8 cellular contexts compared by ENCODE assay signal in the genomic region with DNA sequence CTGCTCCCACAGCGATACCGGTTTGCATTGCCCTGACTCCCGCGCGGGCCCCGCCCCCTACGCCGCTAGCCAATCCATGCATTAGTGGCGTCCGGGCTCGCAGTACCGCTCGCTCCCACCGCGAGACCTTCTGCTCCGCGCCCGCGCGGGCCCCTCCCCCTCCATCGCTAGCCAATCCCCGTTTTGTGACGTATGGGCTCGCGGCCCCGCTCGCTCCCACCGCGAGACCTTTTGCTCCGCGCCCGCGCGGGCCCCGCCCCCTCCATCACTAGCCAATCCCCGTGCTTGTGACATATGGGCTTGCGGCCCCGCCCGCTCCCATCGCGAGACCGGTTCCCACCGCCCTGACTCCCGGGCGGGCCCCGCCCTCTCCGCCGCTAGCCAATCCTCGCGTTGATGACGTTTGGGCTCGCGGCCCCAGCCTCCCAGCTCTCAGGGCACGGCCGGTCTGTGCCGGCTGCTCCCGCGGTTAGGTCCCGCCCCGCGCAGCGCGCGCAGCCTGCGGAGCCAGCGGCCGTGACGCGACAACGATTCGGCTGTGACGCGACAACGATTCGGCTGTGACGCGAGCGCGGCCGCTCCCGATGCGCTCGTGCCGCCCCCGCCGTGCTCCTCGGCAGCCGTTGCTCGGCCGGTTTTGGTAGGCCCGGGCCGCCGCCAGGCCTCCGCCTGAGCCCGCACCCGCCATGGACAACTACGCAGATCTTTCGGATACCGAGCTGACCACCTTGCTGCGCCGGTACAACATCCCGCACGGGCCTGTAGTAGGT. TPM values are rescaled to one million over a fixed set of nuclear protein-coding genes. Genes with fewer than 3 reads are reported as not detected.
DNase-seq lines count a peak whose midpoint lies in the region; ATAC-seq lines count a peak whose summit lies in the region.

EMD (plus strand) TSS at position 497 of the 770 bp plus-strand sequence; CDS start at position 687, 190 bp downstream.

- intact Hi-C loops in CD4-positive, alpha-beta memory T cell (cut with micrococcal nuclease): loop anchor here (1.0 to 10.0 kb wide), 3 partner anchors 8 to 404 kb away; partner anchors contain the start of genes HCFC1, MECP2 and TMEM187

- CTCF ChIA-PET in CD4-positive, alpha-beta memory T cell (lab: Charles Lee; ENCODE audit: partially characterized antibody): interaction anchor here (2.5 kb wide), 1 partner anchor 9 kb away, joined by 5 read pairs; no protein-coding TSS in a partner anchor
- CTCF ChIA-PET in activated CD8-positive, alpha-beta memory T cell treated with anti-CD3 and anti-CD28 coated beads for 36 hours (lab: Charles Lee): no interaction called here

- POLR2A ChIA-PET in CD4-positive, alpha-beta memory T cell (lab: Charles Lee; ENCODE audit: partially characterized antibody): interaction anchor here (0.7 to 3.7 kb wide), 13 partner anchors 8 to 407 kb away, joined by 3 to 36 read pairs (median 4); partner anchors contain the start of genes G6PD, HCFC1 and RPL10
- POLR2A ChIA-PET in activated CD8-positive, alpha-beta memory T cell treated with anti-CD3 and anti-CD28 coated beads for 36 hours (lab: Charles Lee): no interaction called here

- H3K9me3 ChIP-seq in CD4-positive, alpha-beta memory T cell (ENCODE audit: control insufficient read depth in 1 of 2, low read length in 2 of 2): no peaks in the 10 kb centered on the region

- H3K36me3 Mint-ChIP-seq in CD4-positive, alpha-beta memory T cell: peaks cover 3 to 14% of the 10 kb centered on the region in 2 donors

- peaks cover 28% of the 10 kb centered on the region for H3K4me1 ChIP-seq in CD4-positive, alpha-beta memory T cell (ENCODE audit: insufficient read depth, low read length)

- peak; percentile 93 to 98 (median 97) for DNase-seq in CD4-positive, alpha-beta memory T cell
- DNase-seq in HS-5 (ENCODE audit: low read depth): peak; percentile 81
- peak; percentile 97 for DNase-seq in NK-92 treated with Interleukin-12 subunit alpha and Interleukin-12 subunit beta, amount 100 ng/mL, for 24 hours (lab: John Stamatoyannopoulos, UW)
- peak; percentile 94 for DNase-seq in effector CD8-positive, alpha-beta T cell (lab: John Stamatoyannopoulos, UW)
- peak; percentile 97 for DNase-seq in medulla oblongata (ENCODE audit: extremely low spot score)
- DNase-seq in stimulated activated CD8-positive, alpha-beta memory T cell treated with anti-CD3 and anti-CD28 coated beads, Interleukin-12 subunit alpha, Interleukin-12 subunit beta, amount 100 ng/mL, for 1 hour (ENCODE audit: low read depth): peak; percentile 86

- H3K27me3 Mint-ChIP-seq in CD4-positive, alpha-beta memory T cell: no peaks in the 10 kb centered on the region

- H3K4me3 Mint-ChIP-seq in CD4-positive, alpha-beta memory T cell: peak within 1 kb of the TSS; percentile 78 to 91 (median 83)

- H3K27me3 ChIP-seq in CD4-positive, alpha-beta memory T cell (ENCODE audit: insufficient read depth, low read length): no peaks in the 10 kb centered on the region

- peak within 1 kb of the TSS; percentile 62 to 66 for H3K4me3 ChIP-seq in CD4-positive, alpha-beta memory T cell (ENCODE audit: low read length in 2 of 2)

- ATAC-seq in GM19467 (IDR thresholded peaks at IDR 0.05; ENCODE audit: unreplicated experiment): peak; percentile 74

- no peaks in the 10 kb centered on the region for H3K36me3 ChIP-seq in CD4-positive, alpha-beta memory T cell (ENCODE audit: insufficient read depth, low read length)

- peak within 1 kb of the TSS; percentile 99 for H3K27ac ChIP-seq in CD4-positive, alpha-beta memory T cell (ENCODE audit: low read depth, low read length)

- peaks cover 4 to 23% (median 11%) of the 10 kb centered on the region in 4 donors for H3K4me1 Mint-ChIP-seq in CD4-positive, alpha-beta memory T cell

- peaks cover 0 to 2% (median 0%) of the 10 kb centered on the region in 8 donors for H3K9me3 Mint-ChIP-seq in CD4-positive, alpha-beta memory T cell

- H3K27ac Mint-ChIP-seq in CD4-positive, alpha-beta memory T cell: peak within 1 kb of the TSS; percentile 92 to 97 (median 95)

RNA-seq across cellular contexts. Expression of gene EMD, which starts in this region (rescaled TPM):
- 10 to 100 TPM; 84.3 to 88.7 TPM for total RNA-seq in CD4-positive, alpha-beta memory T cell
- polyA plus RNA-seq in CD4-positive, alpha-beta memory T cell: 10 to 100 TPM; 30.3 to 38.2 TPM
- 100 to 1,000 TPM; 108 to 109 TPM for total RNA-seq in activated CD8-positive, alpha-beta memory T cell treated with anti-CD3 and anti-CD28 coated beads for 36 hours

Comparison
In these comparisons a context has a peak if more than half of its experiments do, and no peak if none do; other contexts are left out.
1. Peak in every context shown above with its lines: DNase-seq, ATAC-seq, H3K4me3 ChIP-seq and H3K27ac ChIP-seq.